ENCODE assay signal across 13 cellular contexts in genomic region chr11:123536690-123537437, GRCh38.
DNase-seq lines count a peak whose midpoint lies in the region; ATAC-seq, FAIRE-seq and TF ChIP-seq lines count a peak whose summit lies in the region.
"Had no signal": no experiment of that assay in that cellular context is flagged by ENCODE, and none has a peak within 500 bp of the region (broad histone marks: within the 10 kb centered on the region; RNA-seq: fewer than 3 reads in every experiment).

No MANE protein-coding gene starts in this region.

- H3K27me3 ChIP-seq in PC-9 (ENCODE audit: insufficient read depth, low read depth) (no peaks in the 10 kb centered on the region), cardiac muscle cell (no peaks in the 10 kb centered on the region)

- no peaks in the 10 kb centered on the region for H3K79me2 ChIP-seq in PC-9 (ENCODE audit: low read depth)

- POLR2A ChIA-PET in PC-9 (lab: Charles Lee; ENCODE audit: unreplicated experiment) = no interaction called here

- intact Hi-C loops in PC-9 (cut with micrococcal nuclease; ENCODE audit: unreplicated experiment) = no loop called here

- no peaks in the 10 kb centered on the region for H4K20me1 ChIP-seq in PC-9 (ENCODE audit: insufficient read depth)

- H3K9me3 ChIP-seq in PC-9 (ENCODE audit: insufficient read depth, low read depth) = no peaks in the 10 kb centered on the region
- no peaks in the 10 kb centered on the region for H3K9me3 ChIP-seq in cardiac muscle cell (ENCODE audit: low read depth)

- H3K27ac ChIP-seq in PC-9 = peak overlapping the region; percentile 36
- no peak overlapping the region for H3K27ac ChIP-seq in cardiac muscle cell

- CTCF ChIA-PET in PC-9 (lab: Charles Lee) = interaction anchor here (0.5 to 1.2 kb wide), 2 partner anchors 18 to 25 kb away, joined by 3 to 18 read pairs; no protein-coding TSS in a partner anchor

- H3K4me2 ChIP-seq in PC-9 = peak overlapping the region; percentile 25; the same call in 1 of the 2 replicates

- H3K4me1 ChIP-seq in PC-9 (replicated peaks; ENCODE audit: insufficient read depth) (peaks cover 30% of the 10 kb centered on the region), cardiac muscle cell (ENCODE audit: low read depth) (peaks cover 3% of the 10 kb centered on the region)

- H3K4me3 ChIP-seq in PC-9 (no peak overlapping the region), cardiac muscle cell (no peak overlapping the region)
- H3K4me3 ChIP-seq: skin epidermis had no signal

- no peak for TF ChIP-seq POLR2A in H54 (IDR thresholded peaks at IDR 0.05; ENCODE audit: low read depth, low read length)

- peak overlapping the region; percentile 42; the same call in 1 of the 2 replicates for H2AFZ ChIP-seq in PC-9

- peaks cover 14% of the 10 kb centered on the region; the same call in 1 of the 2 replicates for H3F3A ChIP-seq in PC-9 (ENCODE audit: insufficient read depth, low read depth)

- H3K36me3 ChIP-seq in PC-9 (ENCODE audit: low read depth) = no peaks in the 10 kb centered on the region
- H3K36me3 ChIP-seq in cardiac muscle cell = no peaks in the 10 kb centered on the region

- FAIRE-seq in H54 (lab: Jason Lieb, UNC) = peak; percentile 81
- FAIRE-seq: frontal cortex had no signal

- DNase-seq in H54 (ENCODE audit: insufficient read length, low spot score) (no peak), PC-9 (no peak), cardiac muscle cell (ENCODE audit: low read depth in 1 of 2, low spot score in 1 of 2) (peak; percentile 10 to 20), renal cortical epithelial cell (ENCODE audit: low read depth) (peak; percentile 43), UCSD-AML1 (lab: John Stamatoyannopoulos, UW; ENCODE audit: unreplicated experiment) (no peak)
- DNase-seq: activated CD8-positive, alpha-beta memory T cell treated with anti-CD3 and anti-CD28 coated beads, Interleukin-2, amount 50 U/mL, for 4 hours; amniotic stem cell; NCI-H510A had no signal

- ATAC-seq in GM18498 (IDR thresholded peaks at IDR 0.05; ENCODE audit: unreplicated experiment) (no peak), HG02623 (IDR thresholded peaks at IDR 0.05; ENCODE audit: unreplicated experiment) (no peak)
- ATAC-seq: left colon had no signal

- H3K9me2 ChIP-seq in PC-9 (ENCODE audit: insufficient read depth) = no peaks in the 10 kb centered on the region; the same call in 1 of the 2 replicates

- BruUV-seq in PC-9 (replicated peaks; lab: Mats Ljungman, UMichigan) = no TSS peak

- TF ChIP-seq CTCF in PC-9 (conservative IDR thresholded peaks at IDR 0.05) (no peak), cardiac muscle cell (IDR thresholded peaks at IDR 0.05; ENCODE audit: low read depth, low read length) (no peak)

Comparison
In these comparisons a context has a peak if more than half of its experiments do, and no peak if none do; other contexts are left out.
1. DNase-seq: peak in cardiac muscle cell (2 of 2) and renal cortical epithelial cell (single experiment); none in H54 (single experiment), PC-9 (0 of 2) and UCSD-AML1 (single experiment).